8 cellular contexts compared by ENCODE assay signal in genomic region chr1:12153181-12153785, GRCh38. TPM values are rescaled to one million over a fixed set of nuclear protein-coding genes. Genes with fewer than 3 reads are reported as not detected.
DNase-seq lines count a peak whose midpoint lies in the region; ATAC-seq and TF ChIP-seq lines count a peak whose summit lies in the region.

No MANE protein-coding gene starts in this region.

- peaks cover 87% of the 10 kb centered on the region for H3K4me1 Mint-ChIP-seq in activated T-cell treated with anti-CD3 and anti-CD28 coated beads, Interleukin-2, amount 50 U/mL, for 4 hours (ENCODE audit: low read depth)

- no peak for DNase-seq in activated T-cell treated with anti-CD3 and anti-CD28 coated beads, Interleukin-2, amount 50 U/mL, for 4 hours
- DNase-seq in activated T-cell treated with anti-CD3 and anti-CD28 coated beads, Interleukin-2, amount 50 U/mL, for 48 hours = no peak
- DNase-seq in Peyer's patch = peak in 2 of 3 donors; percentile 83 to 89
- peak; percentile 96 to 97 for DNase-seq in trophoblast cell
- no peak for DNase-seq in HuH-7 (ENCODE audit: low spot score)
- DNase-seq in stimulated activated CD4-positive, alpha-beta T cell treated with anti-CD3 and anti-CD28 coated beads, Interleukin-12 subunit alpha, Interleukin-12 subunit beta, amount 100 ng/mL, for 4 hours = no peak

- H3K4me2 ChIP-seq in trophoblast cell (ENCODE audit: low read length) = no peak overlapping the region

- H3K79me2 ChIP-seq in trophoblast cell (ENCODE audit: control insufficient read depth, insufficient read depth, low read length, poor library complexity) = peaks cover 1% of the 10 kb centered on the region

- peak overlapping the region; percentile 39 for H4K8ac ChIP-seq in trophoblast cell (ENCODE audit: low read depth, low read length)

- H3K27me3 ChIP-seq in Peyer's patch (no peaks in the 10 kb centered on the region), esophagus (ENCODE audit: control insufficient read depth in 1 of 2, insufficient read depth in 2 of 2, low read length in 2 of 2) (no peaks in the 10 kb centered on the region), trophoblast cell (ENCODE audit: insufficient read depth, low read length) (no peaks in the 10 kb centered on the region)

- H2BK5ac ChIP-seq in trophoblast cell (ENCODE audit: low read depth, low read length, poor library complexity) = peak overlapping the region; percentile 65

- peak overlapping the region; percentile 25 for H3K18ac ChIP-seq in trophoblast cell (ENCODE audit: low read length)

- H3K4me3 Mint-ChIP-seq in activated T-cell treated with anti-CD3 and anti-CD28 coated beads, Interleukin-2, amount 50 U/mL, for 4 hours = peak overlapping the region; percentile 6

- H3K36me3 ChIP-seq in Peyer's patch (no peaks in the 10 kb centered on the region), esophagus (ENCODE audit: control insufficient read depth in 2 of 2, insufficient read depth in 2 of 2, low read length in 1 of 2) (no peaks in the 10 kb centered on the region), trophoblast cell (ENCODE audit: control insufficient read depth in 1 of 2, insufficient read depth in 2 of 2, low read length in 2 of 2) (no peaks in the 10 kb centered on the region)

- peak overlapping the region; percentile 67 for H2BK120ac ChIP-seq in trophoblast cell (ENCODE audit: insufficient read depth, low read length, poor library complexity)

- peaks cover 6% of the 10 kb centered on the region for H3K79me1 ChIP-seq in trophoblast cell (ENCODE audit: low read length)

- no peak for ATAC-seq in activated T-cell treated with anti-CD3 and anti-CD28 coated beads, Interleukin-2, amount 50 U/mL, for 4 hours
- no peak for ATAC-seq in GM18867 (IDR thresholded peaks at IDR 0.05; ENCODE audit: unreplicated experiment)

- no peak overlapping the region for H3K23ac ChIP-seq in trophoblast cell (ENCODE audit: low read length)

- 49 to 55% methylated on average over 13 of the region's 13 CpGs for WGBS in esophagus, 2 donors
- no CpG with 5 or more reads among the region's 13 CpGs for WGBS in trophoblast cell (ENCODE audit: extremely low coverage, insufficient coverage, insufficient read length)

- no peak for TF ChIP-seq CTCF in Peyer's patch (IDR thresholded peaks at IDR 0.05)

- H3K9me3 ChIP-seq in Peyer's patch (no peaks in the 10 kb centered on the region), esophagus (ENCODE audit: control insufficient read depth in 2 of 2, insufficient read depth in 1 of 2, low read depth in 1 of 2, low read length in 1 of 2) (peaks cover 0 to 4% of the 10 kb centered on the region in 2 donors), trophoblast cell (ENCODE audit: insufficient read depth, low read depth, low read length) (peaks cover 5% of the 10 kb centered on the region)

- H3K4me3 ChIP-seq in Peyer's patch (no peak overlapping the region), esophagus (ENCODE audit: low read depth in 1 of 2, low read length in 2 of 2) (no peak overlapping the region), trophoblast cell (ENCODE audit: low read depth, low read length) (no peak overlapping the region)

- peaks cover 4% of the 10 kb centered on the region for H3K9me3 Mint-ChIP-seq in activated T-cell treated with anti-CD3 and anti-CD28 coated beads, Interleukin-2, amount 50 U/mL, for 4 hours

- H4K91ac ChIP-seq in trophoblast cell (ENCODE audit: low read depth, low read length) = peak overlapping the region; percentile 84

- H3K27me3 Mint-ChIP-seq in activated T-cell treated with anti-CD3 and anti-CD28 coated beads, Interleukin-2, amount 50 U/mL, for 4 hours (ENCODE audit: low read depth) = no peaks in the 10 kb centered on the region

- no peak overlapping the region for H4K12ac ChIP-seq in trophoblast cell (ENCODE audit: low read depth, low read length)

- H2AFZ ChIP-seq in trophoblast cell (ENCODE audit: insufficient read depth, low read length, poor library complexity) = no peak overlapping the region

- H2AK5ac ChIP-seq in trophoblast cell (ENCODE audit: low read length) = peak overlapping the region; percentile 64

- H3K27ac ChIP-seq in Peyer's patch (peak overlapping the region; percentile 34 to 89 (median 79)), esophagus (ENCODE audit: low read depth in 2 of 2, low read length in 1 of 2) (peak overlapping the region; percentile 40 to 66), trophoblast cell (ENCODE audit: low read depth, low read length) (peak overlapping the region; percentile 78)

- H2BK12ac ChIP-seq in trophoblast cell (ENCODE audit: low read length) = peak overlapping the region; percentile 80

- peak overlapping the region; percentile 28 for H3K14ac ChIP-seq in trophoblast cell (ENCODE audit: low read length)

- peaks cover 0 to 59% (median 41%) of the 10 kb centered on the region in 4 donors for H3K4me1 ChIP-seq in Peyer's patch
- peaks cover 2% of the 10 kb centered on the region in 2 donors for H3K4me1 ChIP-seq in esophagus (ENCODE audit: control insufficient read depth in 2 of 2, insufficient read depth in 2 of 2, low read length in 1 of 2)
- H3K4me1 ChIP-seq in trophoblast cell (ENCODE audit: control insufficient read depth in 1 of 2, insufficient read depth in 2 of 2, low read length in 2 of 2) = peaks cover 7% of the 10 kb centered on the region in 2 experiments

- no peaks in the 10 kb centered on the region for H3K36me3 Mint-ChIP-seq in activated T-cell treated with anti-CD3 and anti-CD28 coated beads, Interleukin-2, amount 50 U/mL, for 4 hours (ENCODE audit: insufficient read depth)

- H3K9ac ChIP-seq in trophoblast cell (ENCODE audit: low read length) = no peak overlapping the region

- no peak overlapping the region for H3K4ac ChIP-seq in trophoblast cell (ENCODE audit: low read depth, low read length)

- no peak for TF ChIP-seq POLR2A in Peyer's patch (IDR thresholded peaks at IDR 0.05)

RNA-seq across cellular contexts. Expression of gene TNFRSF1B, which starts 13.5 kb away (rescaled TPM):
- 100 to 1,000 TPM; 218 to 255 (median 229) TPM for total RNA-seq in activated T-cell treated with anti-CD3 and anti-CD28 coated beads, Interleukin-2, amount 50 U/mL, for 4 hours
- 10 to 100 TPM; 37.1 to 92.8 (median 64.0) TPM for total RNA-seq in Peyer's patch
- polyA plus RNA-seq in esophagus = 1 to 10 TPM; 1.8 to 3.4 TPM
- polyA plus RNA-seq in trophoblast cell (2013) = 239 and 247 TPM in 2 replicates

Comparison
In these comparisons a context has a peak if more than half of its experiments do, and no peak if none do; other contexts are left out.
1. DNase-seq: peak in Peyer's patch (2 of 3) and trophoblast cell (2 of 2); none in activated T-cell treated with anti-CD3 and anti-CD28 coated beads, Interleukin-2, amount 50 U/mL, for 4 hours (single experiment), activated T-cell treated with anti-CD3 and anti-CD28 coated beads, Interleukin-2, amount 50 U/mL, for 48 hours (0 of 2), HuH-7 (single experiment) and stimulated activated CD4-positive, alpha-beta T cell treated with anti-CD3 and anti-CD28 coated beads, Interleukin-12 subunit alpha, Interleukin-12 subunit beta, amount 100 ng/mL, for 4 hours (single experiment).
2. Peak in every context shown above with its lines, with median percentiles within 50 percentile points of each other: H3K27ac ChIP-seq.